In the genomic region with DNA sequence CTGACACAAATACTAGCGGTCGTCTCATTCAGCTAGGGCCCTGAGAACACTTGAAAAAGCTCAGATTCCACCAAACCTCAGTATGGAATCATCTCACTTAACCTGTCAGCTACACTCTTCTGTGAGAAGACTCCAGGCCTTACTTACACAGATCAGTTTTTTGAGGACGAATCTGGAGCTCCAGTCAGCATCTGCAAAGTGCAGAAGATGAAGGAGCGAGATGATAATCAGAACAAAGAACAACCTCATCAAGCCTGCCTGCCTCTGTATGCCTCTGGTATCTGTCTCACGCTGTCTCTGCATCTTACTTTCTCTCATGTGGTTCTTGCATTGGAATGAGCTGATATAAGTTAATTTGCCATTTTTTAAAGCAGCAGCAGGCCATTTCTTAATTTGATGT, we compare ENCODE assay signal across 30 cellular contexts.
"Had no signal": no experiment of that assay in that cellular context is flagged by ENCODE, and none has a peak within 500 bp of the region (broad histone marks: within the 10 kb centered on the region; RNA-seq: fewer than 3 reads in every experiment).

No MANE protein-coding gene starts in this region.

- H3K9me3 Mint-ChIP-seq: nephron progenitor cell, neural crest cell, type B pancreatic cell had no signal

- H3K27ac ChIP-seq: ovary, parathyroid adenoma, psoas muscle, right lobe of liver, sigmoid colon, suprapubic skin, testis, tibial artery, transverse colon, upper lobe of right lung, uterus had no signal

- DNase-seq: naive thymus-derived CD8-positive, alpha-beta T cell; nephron progenitor cell; occipital lobe; ovary; posterior cingulate gyrus; psoas muscle; right cardiac atrium; right lobe of liver; sigmoid colon; small intestine; stimulated activated CD4-positive, alpha-beta T cell treated with anti-CD3 and anti-CD28 coated beads, Interleukin-15, amount 100 ng/mL, for 24 hours; stimulated activated CD4-positive, alpha-beta T cell treated with anti-CD3 and anti-CD28 coated beads, Interleukin-2, amount 100 ng/mL, for 24 hours; stimulated activated CD4-positive, alpha-beta T cell treated with anti-CD3 and anti-CD28 coated beads, Interleukin-2, amount 100 ng/mL, for 48 hours; stimulated activated CD4-positive, alpha-beta T cell treated with anti-CD3 and anti-CD28 coated beads, Interleukin-4, amount 100 ng/mL, for 24 hours; stimulated activated naive B cell treated with anti-CD40 and anti-IgM and Interleukin-4, amounts not matched to agents 10 μg/mL and 1 μg/mL and 100 μg/mL, for 72 hours; stimulated activated naive CD8-positive, alpha-beta T cell treated with anti-CD3 and anti-CD28 coated beads, Interleukin-15, amount 100 ng/mL, for 72 hours; stimulated activated naive CD8-positive, alpha-beta T cell treated with anti-CD3 and anti-CD28 coated beads, Interleukin-15, Interleukin-2, amounts not matched to agents 100 U/mL and 50 U/mL, for 24 hours; substantia nigra; testis; tibial artery; transverse colon; upper lobe of right lung; uterus had no signal

- H3K36me3 Mint-ChIP-seq: naive thymus-derived CD8-positive, alpha-beta T cell; natural killer cell treated with Interleukin-12 subunit alpha and Interleukin-12 subunit beta and Interleukin-15 and Interleukin-18, amount 100 ng/mL, for 72 hours; stimulated activated effector memory CD8-positive, alpha-beta T cell treated with anti-CD3 and anti-CD28 coated beads, Interleukin-12 subunit alpha, Interleukin-12 subunit beta, amount 100 ng/mL, for 72 hours; stimulated activated naive B cell treated with anti-CD40 and anti-IgM and Interleukin-4, amounts not matched to agents 10 μg/mL and 1 μg/mL and 100 μg/mL, for 72 hours; type B pancreatic cell had no signal

- H3K36me3 ChIP-seq: ovary, right lobe of liver, sigmoid colon, suprapubic skin, tibial artery, transverse colon, upper lobe of right lung, uterus had no signal

- H3K27ac Mint-ChIP-seq: naive thymus-derived CD8-positive, alpha-beta T cell; natural killer cell treated with Interleukin-12 subunit alpha and Interleukin-12 subunit beta and Interleukin-15 and Interleukin-18, amount 100 ng/mL, for 72 hours; nephron progenitor cell; progenitor cell of endocrine pancreas; stimulated activated effector memory CD8-positive, alpha-beta T cell treated with anti-CD3 and anti-CD28 coated beads, Interleukin-12 subunit alpha, Interleukin-12 subunit beta, amount 100 ng/mL, for 72 hours; stimulated activated naive B cell treated with anti-CD40 and anti-IgM and Interleukin-4, amounts not matched to agents 10 μg/mL and 1 μg/mL and 100 μg/mL, for 72 hours; stimulated activated naive CD8-positive, alpha-beta T cell treated with anti-CD3 and anti-CD28 coated beads, Interleukin-15, amount 100 ng/mL, for 72 hours; type B pancreatic cell had no signal

- H3K4me3 ChIP-seq: ovary, psoas muscle, right lobe of liver, sigmoid colon, suprapubic skin, testis, tibial artery, transverse colon, upper lobe of right lung, uterus had no signal

- H3K4me1 ChIP-seq: parathyroid adenoma, psoas muscle, right lobe of liver, sigmoid colon, suprapubic skin, testis, tibial artery, transverse colon, upper lobe of right lung, uterus had no signal

- H3K27me3 ChIP-seq: ovary, right lobe of liver, sigmoid colon, suprapubic skin, testis, tibial artery, transverse colon, upper lobe of right lung, uterus had no signal

- H3K9me3 ChIP-seq: ovary, psoas muscle, right lobe of liver, sigmoid colon, testis, tibial artery, transverse colon, upper lobe of right lung, uterus had no signal

- H3K27me3 Mint-ChIP-seq: naive thymus-derived CD8-positive, alpha-beta T cell; natural killer cell treated with Interleukin-12 subunit alpha and Interleukin-12 subunit beta and Interleukin-15 and Interleukin-18, amount 100 ng/mL, for 72 hours; progenitor cell of endocrine pancreas; stimulated activated naive B cell treated with anti-CD40 and anti-IgM and Interleukin-4, amounts not matched to agents 10 μg/mL and 1 μg/mL and 100 μg/mL, for 72 hours; stimulated activated naive CD8-positive, alpha-beta T cell treated with anti-CD3 and anti-CD28 coated beads, Interleukin-15, amount 100 ng/mL, for 72 hours; type B pancreatic cell had no signal

- H3K79me2 ChIP-seq: parathyroid adenoma had no signal

- H3K4me1 Mint-ChIP-seq: naive thymus-derived CD8-positive, alpha-beta T cell; nephron progenitor cell; neural crest cell; stimulated activated effector memory CD8-positive, alpha-beta T cell treated with anti-CD3 and anti-CD28 coated beads, Interleukin-12 subunit alpha, Interleukin-12 subunit beta, amount 100 ng/mL, for 72 hours; stimulated activated naive B cell treated with anti-CD40 and anti-IgM and Interleukin-4, amounts not matched to agents 10 μg/mL and 1 μg/mL and 100 μg/mL, for 72 hours; stimulated activated naive CD8-positive, alpha-beta T cell treated with anti-CD3 and anti-CD28 coated beads, Interleukin-15, amount 100 ng/mL, for 72 hours had no signal

- H3K4me3 Mint-ChIP-seq: naive thymus-derived CD8-positive, alpha-beta T cell; natural killer cell treated with Interleukin-12 subunit alpha and Interleukin-12 subunit beta and Interleukin-15 and Interleukin-18, amount 100 ng/mL, for 72 hours; nephron progenitor cell; neural crest cell; stimulated activated effector memory CD8-positive, alpha-beta T cell treated with anti-CD3 and anti-CD28 coated beads, Interleukin-12 subunit alpha, Interleukin-12 subunit beta, amount 100 ng/mL, for 72 hours; stimulated activated naive B cell treated with anti-CD40 and anti-IgM and Interleukin-4, amounts not matched to agents 10 μg/mL and 1 μg/mL and 100 μg/mL, for 72 hours; stimulated activated naive CD8-positive, alpha-beta T cell treated with anti-CD3 and anti-CD28 coated beads, Interleukin-15, amount 100 ng/mL, for 72 hours; type B pancreatic cell had no signal

- H2AFZ ChIP-seq: parathyroid adenoma had no signal

- ATAC-seq: naive thymus-derived CD8-positive, alpha-beta T cell; natural killer cell treated with Interleukin-12 subunit alpha and Interleukin-12 subunit beta and Interleukin-15 and Interleukin-18, amount 100 ng/mL, for 72 hours; psoas muscle; right cardiac atrium; right lobe of liver; stimulated activated effector memory CD8-positive, alpha-beta T cell treated with anti-CD3 and anti-CD28 coated beads, Interleukin-12 subunit alpha, Interleukin-12 subunit beta, amount 100 ng/mL, for 72 hours; stimulated activated naive B cell treated with anti-CD40 and anti-IgM and Interleukin-4, amounts not matched to agents 10 μg/mL and 1 μg/mL and 100 μg/mL, for 72 hours; stimulated activated naive CD8-positive, alpha-beta T cell treated with anti-CD3 and anti-CD28 coated beads, Interleukin-15, amount 100 ng/mL, for 72 hours; stimulated activated naive CD8-positive, alpha-beta T cell treated with anti-CD3 and anti-CD28 coated beads, Interleukin-15, Interleukin-2, amounts not matched to agents 100 U/mL and 50 U/mL, for 24 hours; upper lobe of right lung had no signal

- H3K9ac ChIP-seq: parathyroid adenoma had no signal
